ENCODE assay signal across 8 cellular contexts in genomic region chr1:174114788-174115448, GRCh38. TPM values are rescaled to one million over a fixed set of nuclear protein-coding genes. Genes with fewer than 3 reads are reported as not detected.
DNase-seq lines count a peak whose midpoint lies in the region; ATAC-seq and TF ChIP-seq lines count a peak whose summit lies in the region.

No MANE protein-coding gene starts in this region.

- ATAC-seq in GM18511 (IDR thresholded peaks at IDR 0.05; ENCODE audit: unreplicated experiment) (peak; percentile 84), GM21619 (IDR thresholded peaks at IDR 0.05; ENCODE audit: unreplicated experiment) (no peak)

- POLR2A ChIA-PET in MCF 10A (lab: Yijun Ruan, JAX) = interaction anchor here (0.6 to 1.0 kb wide), 6 partner anchors 31 to 1583 kb away, joined by 3 to 4 read pairs (median 3); partner anchors contain the start of gene RC3H1

- H3K27me3 ChIP-seq in NT2/D1 (ENCODE audit: insufficient read depth, insufficient read length) (no peaks in the 10 kb centered on the region), tibial nerve (no peaks in the 10 kb centered on the region)

- H3K4me3 ChIP-seq in NT2/D1 (ENCODE audit: insufficient read length, low read depth) = no peak overlapping the region
- no peak overlapping the region for H3K4me3 ChIP-seq in tibial nerve

- no peaks in the 10 kb centered on the region for H3K9me3 Mint-ChIP-seq in MCF 10A (ENCODE audit: unreplicated experiment)

- BruUV-seq in MCF 10A (replicated peaks; lab: Mats Ljungman, UMichigan) = no TSS peak

- no peak overlapping the region for H3K4me3 Mint-ChIP-seq in MCF 10A (ENCODE audit: unreplicated experiment)

- H3K4me1 Mint-ChIP-seq in MCF 10A (ENCODE audit: insufficient read depth, unreplicated experiment) = peaks cover 6% of the 10 kb centered on the region

- no peaks in the 10 kb centered on the region for H3K27me3 Mint-ChIP-seq in MCF 10A (ENCODE audit: insufficient read depth, unreplicated experiment)

- intact Hi-C loops in MCF 10A (cut with micrococcal nuclease) = loop anchor here (2.0 kb wide), 1 partner anchor 44 kb away; the partner anchor contains the start of gene RABGAP1L

- H3K36me3 ChIP-seq in NT2/D1 (ENCODE audit: insufficient read depth, insufficient read length, low read length) (no peaks in the 10 kb centered on the region), tibial nerve (no peaks in the 10 kb centered on the region)

- no peak overlapping the region for H3K27ac ChIP-seq in tibial nerve

- peak; percentile 40 for DNase-seq in COLO668 (lab: John Stamatoyannopoulos, UW; ENCODE audit: unreplicated experiment)
- DNase-seq in HK-2 (ENCODE audit: unreplicated experiment) = peak; percentile 26
- peak; percentile 72 for DNase-seq in NT2/D1 (ENCODE audit: low read depth, low spot score)
- peak; percentile 92 for DNase-seq in MCF 10A (ENCODE audit: unreplicated experiment)
- peak; percentile 75 for DNase-seq in kidney tubule cell (ENCODE audit: low spot score)
- peak in 1 of 2 donors; percentile 23 for DNase-seq in tibial nerve (ENCODE audit: low spot score in 2 of 2)

- H3K4me1 ChIP-seq in NT2/D1 (ENCODE audit: insufficient read depth, insufficient read length) (no peaks in the 10 kb centered on the region), tibial nerve (no peaks in the 10 kb centered on the region)

- H3K9me3 ChIP-seq in NT2/D1 (ENCODE audit: insufficient read depth, low read length) = no peaks in the 10 kb centered on the region
- no peaks in the 10 kb centered on the region for H3K9me3 ChIP-seq in tibial nerve

- WGBS in tibial nerve, 2 donors = 72 to 74% methylated on average over 6 of the region's 6 CpGs

- H3K9ac ChIP-seq in NT2/D1 (ENCODE audit: insufficient read length, low read depth) = no peak overlapping the region

- no peak for TF ChIP-seq POLR2A in tibial nerve (IDR thresholded peaks at IDR 0.05)

- CTCF ChIA-PET in MCF 10A (lab: Yijun Ruan, JAX) = interaction anchor here (0.5 to 4.0 kb wide), 23 partner anchors 9 to 906 kb away, joined by 3 to 21 read pairs (median 4); no protein-coding TSS in a partner anchor

- TF ChIP-seq CTCF in MCF 10A (IDR thresholded peaks at IDR 0.05; ENCODE audit: unreplicated experiment) = peak; percentile 71
- peak in 4 of 5 experiments; percentile 36 to 56 (median 40) for TF ChIP-seq CTCF in tibial nerve (IDR thresholded peaks at IDR 0.05)

- H3K27ac Mint-ChIP-seq in MCF 10A (ENCODE audit: low read depth, unreplicated experiment) = no peak overlapping the region

- no peak for TF ChIP-seq EP300 in tibial nerve (IDR thresholded peaks at IDR 0.05)

- H3K36me3 Mint-ChIP-seq in MCF 10A (ENCODE audit: insufficient read depth, unreplicated experiment) = no peaks in the 10 kb centered on the region

RNA-seq across cellular contexts. Expression of gene RABGAP1L, which starts 44.4 kb away (rescaled TPM):
- total RNA-seq in MCF 10A (2022) (18.2 and 19.0 TPM in 2 replicates), tibial nerve (10 to 100 TPM; 42.4 to 74.5 (median 49.1) TPM)
